Comparison of ENCODE assay signal across 12 cellular contexts in the genomic region with DNA sequence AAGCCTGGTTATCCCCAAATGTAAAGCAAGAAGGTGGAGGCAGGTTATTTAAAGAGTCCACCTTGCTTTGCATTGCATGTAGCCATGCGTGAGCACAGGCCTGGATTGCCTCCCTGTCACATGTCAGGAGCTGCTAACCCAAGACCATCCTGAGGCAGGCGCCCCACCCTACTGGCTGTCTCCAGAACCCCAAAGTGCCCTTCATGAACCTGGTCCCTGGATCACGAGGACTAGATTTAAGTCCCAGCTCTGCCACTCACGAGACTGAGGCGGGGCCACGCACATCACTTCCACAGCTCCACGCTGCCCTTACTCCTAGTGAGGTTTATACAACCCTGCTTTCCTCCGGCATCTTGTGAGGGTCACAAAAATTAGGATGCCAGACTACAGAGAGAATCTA. TPM values are rescaled to one million over a fixed set of nuclear protein-coding genes. Genes with fewer than 3 reads are reported as not detected.
DNase-seq lines count a peak whose midpoint lies in the region; ATAC-seq and TF ChIP-seq lines count a peak whose summit lies in the region.
"Had no signal": no experiment of that assay in that cellular context is flagged by ENCODE, and none has a peak within 500 bp of the region (broad histone marks: within the 10 kb centered on the region; RNA-seq: fewer than 3 reads in every experiment).

No MANE protein-coding gene starts in this region.

- peaks cover 1% of the 10 kb centered on the region; the same call in 1 of the 2 replicates for H3K36me3 ChIP-seq in SU-DHL-6 (ENCODE audit: low read length)
- no peaks in the 10 kb centered on the region for H3K36me3 ChIP-seq in osteoblast (ENCODE audit: insufficient read depth, low read length)
- H3K36me3 ChIP-seq in GM23248 (ENCODE audit: low read depth): no peaks in the 10 kb centered on the region
- H3K36me3 ChIP-seq: HAP-1 had no signal

- H3K4me1 ChIP-seq in osteoblast (ENCODE audit: insufficient read depth, low read length): peaks cover 6% of the 10 kb centered on the region
- peaks cover 9% of the 10 kb centered on the region for H3K4me1 ChIP-seq in GM23248 (ENCODE audit: insufficient read depth)
- H3K4me1 ChIP-seq: HAP-1 had no signal

- H3K4me3 ChIP-seq in SU-DHL-6 (ENCODE audit: insufficient read depth, low read length, poor library complexity, severe bottlenecking): no peak overlapping the region
- no peak overlapping the region for H3K4me3 ChIP-seq in osteoblast (ENCODE audit: insufficient read depth, low read length)
- H3K4me3 ChIP-seq in GM23248: no peak overlapping the region
- H3K4me3 ChIP-seq: GM12878, HAP-1 had no signal

- H2AFZ ChIP-seq in SU-DHL-6 (ENCODE audit: low read depth, low read length, severe bottlenecking) (peak overlapping the region; percentile 36), osteoblast (ENCODE audit: low read length) (no peak overlapping the region), GM23248 (no peak overlapping the region)

- H3K27me3 ChIP-seq in SU-DHL-6 (ENCODE audit: low read length) (no peaks in the 10 kb centered on the region), osteoblast (ENCODE audit: insufficient read depth, low read length) (no peaks in the 10 kb centered on the region), GM23248 (replicated peaks; ENCODE audit: insufficient read depth) (peaks cover 4% of the 10 kb centered on the region; the same call in 1 of the 2 replicates)

- TF ChIP-seq CTCF in SU-DHL-6 (IDR thresholded peaks at IDR 0.05; ENCODE audit: insufficient read depth, low read length, poor library complexity, severe bottlenecking) (no peak), osteoblast (IDR thresholded peaks at IDR 0.05; ENCODE audit: extremely low read depth, low read depth, low read length) (no peak)

- H3K79me2 ChIP-seq in SU-DHL-6 (ENCODE audit: insufficient read depth, low read length) (no peaks in the 10 kb centered on the region), osteoblast (ENCODE audit: insufficient read depth, low read length) (no peaks in the 10 kb centered on the region), GM23248 (ENCODE audit: insufficient read depth) (no peaks in the 10 kb centered on the region)

- H3K4me2 ChIP-seq in SU-DHL-6 (ENCODE audit: low read depth, low read length, poor library complexity, severe bottlenecking) (no peak overlapping the region), osteoblast (ENCODE audit: insufficient read depth, low read length) (no peak overlapping the region), GM23248 (ENCODE audit: unreplicated experiment) (no peak overlapping the region)

- peaks cover 8% of the 10 kb centered on the region for H3K27me3 Mint-ChIP-seq in activated CD8-positive, alpha-beta memory T cell treated with anti-CD3 and anti-CD28 coated beads, Interleukin-2, amount 10 ng/mL, durations not matched to agents 7 days and 5 days
- H3K27me3 Mint-ChIP-seq: B cell had no signal

- DNase-seq in activated CD8-positive, alpha-beta memory T cell treated with anti-CD3 and anti-CD28 coated beads, Interleukin-2, amount 10 ng/mL, durations not matched to agents 7 days and 5 days: peak; percentile 22
- no peak for DNase-seq in activated CD8-positive, alpha-beta memory T cell treated with anti-CD3 and anti-CD28 coated beads, Interleukin-2, amount 50 U/mL, for 4 hours
- DNase-seq in osteoblast (ENCODE audit: insufficient read length, low spot score, missing footprints): peak; percentile 19
- no peak for DNase-seq in GM23248
- no peak for DNase-seq in kidney glomerular epithelial cell (lab: John Stamatoyannopoulos, UW)

- no peak for ATAC-seq in activated CD8-positive, alpha-beta memory T cell treated with anti-CD3 and anti-CD28 coated beads, Interleukin-2, amount 10 ng/mL, durations not matched to agents 7 days and 5 days
- no peak for ATAC-seq in HG03342 (IDR thresholded peaks at IDR 0.05; ENCODE audit: unreplicated experiment)

- in situ Hi-C loops in GM23248 (cut with MboI): loop anchor here (25.0 kb wide), 1 partner anchor 187 kb away; the partner anchor contains the start of gene NTRK3

- peaks cover 2% of the 10 kb centered on the region for H3K9me3 Mint-ChIP-seq in activated CD8-positive, alpha-beta memory T cell treated with anti-CD3 and anti-CD28 coated beads, Interleukin-2, amount 10 ng/mL, durations not matched to agents 7 days and 5 days (ENCODE audit: low read depth)
- H3K9me3 Mint-ChIP-seq: CD4-positive, alpha-beta T cell had no signal

- H3K27ac Mint-ChIP-seq in activated CD8-positive, alpha-beta memory T cell treated with anti-CD3 and anti-CD28 coated beads, Interleukin-2, amount 10 ng/mL, durations not matched to agents 7 days and 5 days: no peak overlapping the region
- H3K27ac Mint-ChIP-seq: B cell; CD4-positive, alpha-beta T cell; IgD-negative memory B cell had no signal

- H3K4me3 Mint-ChIP-seq in activated CD8-positive, alpha-beta memory T cell treated with anti-CD3 and anti-CD28 coated beads, Interleukin-2, amount 10 ng/mL, durations not matched to agents 7 days and 5 days: no peak overlapping the region
- H3K4me3 Mint-ChIP-seq: B cell; CD4-positive, alpha-beta T cell; IgD-negative memory B cell had no signal

- no peaks in the 10 kb centered on the region for H3K36me3 Mint-ChIP-seq in activated CD8-positive, alpha-beta memory T cell treated with anti-CD3 and anti-CD28 coated beads, Interleukin-2, amount 10 ng/mL, durations not matched to agents 7 days and 5 days
- H3K36me3 Mint-ChIP-seq: IgD-negative memory B cell had no signal

- CTCF ChIA-PET in activated CD8-positive, alpha-beta memory T cell treated with anti-CD3 and anti-CD28 coated beads, Interleukin-2, amount 10 ng/mL, durations not matched to agents 7 days and 5 days (lab: Charles Lee): interaction anchor here (0.7 to 2.2 kb wide), 11 partner anchors 10 to 529 kb away, joined by 3 to 11 read pairs (median 4); partner anchors contain the start of genes MRPL46 and MRPS11

- H3K27ac ChIP-seq in SU-DHL-6 (ENCODE audit: low read depth, low read length) (no peak overlapping the region), osteoblast (ENCODE audit: low read depth, low read length) (no peak overlapping the region), GM23248 (no peak overlapping the region)

- no peaks in the 10 kb centered on the region for H3F3A ChIP-seq in SU-DHL-6 (ENCODE audit: insufficient read depth)
- peaks cover 9% of the 10 kb centered on the region; the same call in 1 of the 2 replicates for H3F3A ChIP-seq in GM23248 (ENCODE audit: insufficient read depth)

- no peaks in the 10 kb centered on the region for H3K9me3 ChIP-seq in SU-DHL-6 (ENCODE audit: insufficient read depth, low read length)
- no peaks in the 10 kb centered on the region for H3K9me3 ChIP-seq in osteoblast (ENCODE audit: low read depth, low read length)
- no peaks in the 10 kb centered on the region for H3K9me3 ChIP-seq in GM23248 (ENCODE audit: low read depth)
- H3K9me3 ChIP-seq: HAP-1 had no signal

- WGBS in GM23248 (ENCODE audit: low coverage in 1 of 2, low lambda C conversion rate in 2 of 2, missing lambda C conversion rate in 2 of 2), 2 experiments: 70 to 73% methylated on average over 8 of the region's 8 CpGs

- H4K20me1 ChIP-seq in SU-DHL-6 (ENCODE audit: low read depth, low read length) (no peaks in the 10 kb centered on the region), osteoblast (ENCODE audit: insufficient read depth, low read length) (no peaks in the 10 kb centered on the region), GM23248 (ENCODE audit: insufficient read depth) (no peaks in the 10 kb centered on the region)

- no peak overlapping the region for H3K9ac ChIP-seq in SU-DHL-6 (ENCODE audit: low read length)
- H3K9ac ChIP-seq in GM23248: no peak overlapping the region

- H3K4me1 Mint-ChIP-seq in activated CD8-positive, alpha-beta memory T cell treated with anti-CD3 and anti-CD28 coated beads, Interleukin-2, amount 10 ng/mL, durations not matched to agents 7 days and 5 days: peaks cover 2% of the 10 kb centered on the region

- H3K9me2 ChIP-seq in SU-DHL-6 (replicated peaks; ENCODE audit: insufficient read depth, low read length) (no peaks in the 10 kb centered on the region), GM23248 (ENCODE audit: insufficient read depth) (no peaks in the 10 kb centered on the region)

RNA-seq across cellular contexts. Expression of gene MRPL46, which starts 17.6 kb away (rescaled TPM):
- total RNA-seq in activated CD8-positive, alpha-beta memory T cell treated with anti-CD3 and anti-CD28 coated beads, Interleukin-2, amount 10 ng/mL, durations not matched to agents 7 days and 5 days: 10 to 100 TPM; 28.3 to 35.3 TPM
- total RNA-seq in osteoblast: 11.2 and 13.0 TPM in 2 replicates
- 14.6 and 20.5 TPM in 2 replicates for total RNA-seq in GM23248 (2014; rRNA removed; shearing (Covaris generic))
- 38.4 and 45.3 TPM in 2 replicates for polyA plus RNA-seq in GM23248 (2016; fragmentation: Nextera tagmentation; extraction: Ambion mirVana)

RNA-seq across cellular contexts. Expression of gene MRPS11, which starts 17.9 kb away (rescaled TPM):
- total RNA-seq in activated CD8-positive, alpha-beta memory T cell treated with anti-CD3 and anti-CD28 coated beads, Interleukin-2, amount 10 ng/mL, durations not matched to agents 7 days and 5 days: 10 to 100 TPM; 59.7 to 67.7 TPM
- 17.7 and 18.3 TPM in 2 replicates for total RNA-seq in osteoblast
- 24.9 and 36.4 TPM in 2 replicates for total RNA-seq in GM23248 (2014; rRNA removed; shearing (Covaris generic))
- 75.9 and 76.6 TPM in 2 replicates for polyA plus RNA-seq in GM23248 (2016; fragmentation: Nextera tagmentation; extraction: Ambion mirVana)

Comparison
In these comparisons a context has a peak if more than half of its experiments do, and no peak if none do; other contexts are left out.
1. DNase-seq: peak in activated CD8-positive, alpha-beta memory T cell treated with anti-CD3 and anti-CD28 coated beads, Interleukin-2, amount 10 ng/mL, durations not matched to agents 7 days and 5 days (single experiment) and osteoblast (single experiment); none in activated CD8-positive, alpha-beta memory T cell treated with anti-CD3 and anti-CD28 coated beads, Interleukin-2, amount 50 U/mL, for 4 hours (single experiment), GM23248 (single experiment) and kidney glomerular epithelial cell (single experiment).